ENCODE assay signal across 19 cellular contexts in genomic region chr10:103762166-103762565, GRCh38.
A peak's percentile ranks its signal among the peaks of the same experiment; 100 is the strongest.
DNase-seq lines count a peak whose midpoint lies in the region; ATAC-seq and TF ChIP-seq lines count a peak whose summit lies in the region.
"Had no signal": no experiment of that assay in that cellular context is flagged by ENCODE, and none has a peak within 500 bp of the region (broad histone marks: within the 10 kb centered on the region; RNA-seq: fewer than 3 reads in every experiment).

No MANE protein-coding gene starts in this region.

- DNase-seq in activated CD8-positive, alpha-beta memory T cell treated with anti-CD3 and anti-CD28 coated beads, Interleukin-2, amount 10 ng/mL, durations not matched to agents 7 days and 5 days = no peak
- DNase-seq in activated CD8-positive, alpha-beta memory T cell treated with anti-CD3 and anti-CD28 coated beads, Interleukin-2, amount 50 U/mL, for 48 hours = no peak
- DNase-seq in HL-60 (ENCODE audit: low read depth in 1 of 2, low spot score in 1 of 2) (no peak), SK-N-MC (ENCODE audit: low read depth, low spot score) (no peak), mesenchymal stem cell (no peak), GM13976 (ENCODE audit: low spot score) (no peak), SJCRH30 (no peak)
- DNase-seq in effector CD8-positive, alpha-beta T cell (lab: John Stamatoyannopoulos, UW) = no peak
- DNase-seq: 8988T; CD4-positive, CD25-positive, alpha-beta regulatory T cell; H7; KBM-7; NCI-H1092 treated with DMSO at 0.1 percent for 48 hours; NCI-H1436 treated with DMSO at 0.1 percent for 48 hours; NCI-H1930; NCI-H226 had no signal

- peak overlapping the region; percentile 34 for H3K27ac Mint-ChIP-seq in activated CD8-positive, alpha-beta memory T cell treated with anti-CD3 and anti-CD28 coated beads, Interleukin-2, amount 10 ng/mL, durations not matched to agents 7 days and 5 days
- H3K27ac Mint-ChIP-seq: B cell had no signal

- H3K4me1 ChIP-seq in mesenchymal stem cell (ENCODE audit: control insufficient read depth, insufficient read depth, low read depth, low read length) = peaks cover 50% of the 10 kb centered on the region
- peaks cover 4% of the 10 kb centered on the region; the same call in 1 of the 2 replicates for H3K4me1 ChIP-seq in SJCRH30

- H3K4me1 Mint-ChIP-seq in activated CD8-positive, alpha-beta memory T cell treated with anti-CD3 and anti-CD28 coated beads, Interleukin-2, amount 10 ng/mL, durations not matched to agents 7 days and 5 days = peaks cover 74% of the 10 kb centered on the region

- H3K9ac ChIP-seq in SK-N-MC (ENCODE audit: insufficient read length) (no peak overlapping the region), mesenchymal stem cell (ENCODE audit: low read length) (no peak overlapping the region)

- ATAC-seq in activated CD8-positive, alpha-beta memory T cell treated with anti-CD3 and anti-CD28 coated beads, Interleukin-2, amount 10 ng/mL, durations not matched to agents 7 days and 5 days = no peak
- ATAC-seq: HepG2, Panc1 had no signal

- no peaks in the 10 kb centered on the region for H3K9me3 Mint-ChIP-seq in activated CD8-positive, alpha-beta memory T cell treated with anti-CD3 and anti-CD28 coated beads, Interleukin-2, amount 10 ng/mL, durations not matched to agents 7 days and 5 days (ENCODE audit: low read depth)
- H3K9me3 Mint-ChIP-seq: CD4-positive, CD25-positive, alpha-beta regulatory T cell had no signal

- 100% methylated on average over 4 of the region's 4 CpGs for WGBS in mesenchymal stem cell

- H2BK5ac ChIP-seq in mesenchymal stem cell (ENCODE audit: low read depth, low read length, poor library complexity, severe bottlenecking) = no peak overlapping the region

- H3K27me3 ChIP-seq in HL-60 (ENCODE audit: insufficient read depth, poor library complexity, severe bottlenecking) (no peaks in the 10 kb centered on the region), mesenchymal stem cell (ENCODE audit: control insufficient read depth in 1 of 2, insufficient read depth in 1 of 2, low read length in 2 of 2) (no peaks in the 10 kb centered on the region), SJCRH30 (no peaks in the 10 kb centered on the region)

- no peaks in the 10 kb centered on the region for H3K9me3 ChIP-seq in SK-N-MC (ENCODE audit: low read depth, low read length)
- H3K9me3 ChIP-seq in mesenchymal stem cell (ENCODE audit: control insufficient read depth, low read length) = no peaks in the 10 kb centered on the region
- no peaks in the 10 kb centered on the region for H3K9me3 ChIP-seq in SJCRH30 (replicated peaks)

- no peak overlapping the region for H3K4ac ChIP-seq in mesenchymal stem cell (ENCODE audit: low read depth in 1 of 2, low read length in 2 of 2)

- no peak overlapping the region for H3K14ac ChIP-seq in mesenchymal stem cell (ENCODE audit: low read length in 2 of 2)

- H3K18ac ChIP-seq in mesenchymal stem cell (ENCODE audit: low read depth in 1 of 2, low read length in 2 of 2) = no peak overlapping the region

- no peak overlapping the region for H3K4me2 ChIP-seq in mesenchymal stem cell (ENCODE audit: low read length, poor library complexity, severe bottlenecking)

- no peaks in the 10 kb centered on the region for H3K36me3 Mint-ChIP-seq in activated CD8-positive, alpha-beta memory T cell treated with anti-CD3 and anti-CD28 coated beads, Interleukin-2, amount 10 ng/mL, durations not matched to agents 7 days and 5 days
- H3K36me3 Mint-ChIP-seq: CD4-positive, CD25-positive, alpha-beta regulatory T cell had no signal

- in situ Hi-C loops in GM13976 (cut with MboI; ENCODE audit: low sequenced_read_pairs, unreplicated experiment) = no loop called here

- peak overlapping the region; percentile 1 for H2BK15ac ChIP-seq in mesenchymal stem cell (ENCODE audit: low read depth, poor library complexity, severe bottlenecking)

- H3K36me3 ChIP-seq in SK-N-MC (ENCODE audit: insufficient read depth, low read length) (no peaks in the 10 kb centered on the region), mesenchymal stem cell (ENCODE audit: control insufficient read depth in 1 of 2, insufficient read depth in 2 of 2, low read depth in 1 of 2, low read length in 2 of 2) (peaks cover 0 to 18% of the 10 kb centered on the region in 2 experiments), SJCRH30 (no peaks in the 10 kb centered on the region)

- H3K27ac ChIP-seq in HL-60 (replicated peaks) = peak overlapping the region; percentile 78
- H3K27ac ChIP-seq in SK-N-MC = peak overlapping the region; percentile 50; the same call in 1 of the 2 replicates
- H3K27ac ChIP-seq in mesenchymal stem cell (ENCODE audit: low read length, poor library complexity, severe bottlenecking) = no peak overlapping the region
- no peak overlapping the region for H3K27ac ChIP-seq in SJCRH30

- H4K8ac ChIP-seq in mesenchymal stem cell (ENCODE audit: low read length) = no peak overlapping the region

- no peak for TF ChIP-seq CTCF in HL-60 (IDR thresholded peaks at IDR 0.05; ENCODE audit: insufficient read depth, low read length)
- no peak for TF ChIP-seq CTCF in GM13976 (IDR thresholded peaks at IDR 0.05; ENCODE audit: borderline replicate concordance, control extremely low read depth, extremely low read depth, insufficient read depth, missing control alignments)

- H2AK5ac ChIP-seq in mesenchymal stem cell (ENCODE audit: low read length, severe bottlenecking) = peak overlapping the region; percentile 53

- no peaks in the 10 kb centered on the region for H3K79me1 ChIP-seq in mesenchymal stem cell (replicated peaks; ENCODE audit: low read length, poor library complexity, severe bottlenecking)

- H2BK12ac ChIP-seq in mesenchymal stem cell (ENCODE audit: low read length in 2 of 2) = peak overlapping the region in 1 of 2 experiments; percentile 54

- H3K23ac ChIP-seq in mesenchymal stem cell (ENCODE audit: low read length in 2 of 2) = no peak overlapping the region

- H4K91ac ChIP-seq in mesenchymal stem cell (ENCODE audit: low read length) = no peak overlapping the region

- no peak overlapping the region for H3K4me3 Mint-ChIP-seq in activated CD8-positive, alpha-beta memory T cell treated with anti-CD3 and anti-CD28 coated beads, Interleukin-2, amount 10 ng/mL, durations not matched to agents 7 days and 5 days
- H3K4me3 Mint-ChIP-seq: B cell had no signal

- H3K4me3 ChIP-seq in HL-60 (replicated peaks; ENCODE audit: insufficient read depth, low read length) = no peak overlapping the region
- no peak overlapping the region for H3K4me3 ChIP-seq in SK-N-MC
- no peak overlapping the region for H3K4me3 ChIP-seq in mesenchymal stem cell (ENCODE audit: insufficient read depth in 1 of 2, low read depth in 1 of 2, low read length in 2 of 2)
- H3K4me3 ChIP-seq in SJCRH30 = no peak overlapping the region

- no peak overlapping the region for H2AFZ ChIP-seq in mesenchymal stem cell (ENCODE audit: low read depth, low read length)

- peak overlapping the region; percentile 11 for H2BK120ac ChIP-seq in mesenchymal stem cell (ENCODE audit: low read depth, low read length)

- CTCF ChIA-PET in activated CD8-positive, alpha-beta memory T cell treated with anti-CD3 and anti-CD28 coated beads, Interleukin-2, amount 10 ng/mL, durations not matched to agents 7 days and 5 days (lab: Charles Lee) = interaction anchor here (1.2 to 4.3 kb wide), 2 partner anchors 8 to 12 kb away, joined by 4 to 31 read pairs; no protein-coding TSS in a partner anchor

- no peaks in the 10 kb centered on the region for H3K27me3 Mint-ChIP-seq in activated CD8-positive, alpha-beta memory T cell treated with anti-CD3 and anti-CD28 coated beads, Interleukin-2, amount 10 ng/mL, durations not matched to agents 7 days and 5 days
- H3K27me3 Mint-ChIP-seq: CD4-positive, CD25-positive, alpha-beta regulatory T cell had no signal

Comparison
In these comparisons a context has a peak if more than half of its experiments do, and no peak if none do; other contexts are left out.
1. H3K27ac ChIP-seq: peak in HL-60 (single experiment) and SK-N-MC (single experiment); none in mesenchymal stem cell (single experiment) and SJCRH30 (single experiment).